8 cellular contexts compared by ENCODE assay signal in genomic region chr20:63215101-63216040, GRCh38. TPM values are rescaled to one million over a fixed set of nuclear protein-coding genes. Genes with fewer than 3 reads are reported as not detected.
DNase-seq lines count a peak whose midpoint lies in the region; ATAC-seq and TF ChIP-seq lines count a peak whose summit lies in the region.

No MANE protein-coding gene starts in this region.

- H3K27ac ChIP-seq in HCT116 (ENCODE audit: low read depth, low read length) (peak overlapping the region; percentile 87), right cardiac atrium (ENCODE audit: low read length) (peak overlapping the region; percentile 11), sigmoid colon (peak overlapping the region; percentile 78 to 84 (median 82))

- ATAC-seq in activated CD8-positive, alpha-beta memory T cell treated with anti-CD3 and anti-CD28 coated beads, Interleukin-2, amount 10 ng/mL, durations not matched to agents 7 days and 5 days: no peak
- ATAC-seq in HCT116 (peak; percentile 35), right cardiac atrium (peak in 1 of 2 donors; percentile 8)

- no peaks in the 10 kb centered on the region for H3K9me3 Mint-ChIP-seq in activated CD8-positive, alpha-beta memory T cell treated with anti-CD3 and anti-CD28 coated beads, Interleukin-2, amount 10 ng/mL, durations not matched to agents 7 days and 5 days (ENCODE audit: low read depth)
- no peaks in the 10 kb centered on the region for H3K9me3 Mint-ChIP-seq in activated naive CD4-positive, alpha-beta T cell treated with anti-CD3 and anti-CD28 coated beads, Interleukin-2, amount 50 U/mL, for 24 hours

- peaks cover 54% of the 10 kb centered on the region for H3K79me2 ChIP-seq in HCT116 (ENCODE audit: insufficient read depth, low read length)

- H3K27ac Mint-ChIP-seq in activated CD8-positive, alpha-beta memory T cell treated with anti-CD3 and anti-CD28 coated beads, Interleukin-2, amount 10 ng/mL, durations not matched to agents 7 days and 5 days: peak overlapping the region; percentile 80
- H3K27ac Mint-ChIP-seq in activated naive CD4-positive, alpha-beta T cell treated with anti-CD3 and anti-CD28 coated beads, Interleukin-2, amount 50 U/mL, for 24 hours: peak overlapping the region; percentile 88

- H3K9ac ChIP-seq in HCT116 (ENCODE audit: low read length): peak overlapping the region; percentile 98

- H3K4me1 ChIP-seq in HCT116 (ENCODE audit: control insufficient read depth in 1 of 2, insufficient read depth in 2 of 2, low read length in 2 of 2): peaks cover 14 to 21% of the 10 kb centered on the region in 2 experiments
- H3K4me1 ChIP-seq in right cardiac atrium (ENCODE audit: control insufficient read depth, insufficient read depth, low read length): peaks cover 6% of the 10 kb centered on the region
- H3K4me1 ChIP-seq in sigmoid colon: peaks cover 0 to 50% (median 48%) of the 10 kb centered on the region in 4 donors

- TF ChIP-seq RAD21 in HCT116 (IDR thresholded peaks at IDR 0.05; ENCODE audit: low read depth): peak; percentile 70

- H3K36me3 Mint-ChIP-seq in activated CD8-positive, alpha-beta memory T cell treated with anti-CD3 and anti-CD28 coated beads, Interleukin-2, amount 10 ng/mL, durations not matched to agents 7 days and 5 days: peaks cover 36% of the 10 kb centered on the region
- H3K36me3 Mint-ChIP-seq in activated naive CD4-positive, alpha-beta T cell treated with anti-CD3 and anti-CD28 coated beads, Interleukin-2, amount 50 U/mL, for 24 hours: peaks cover 20% of the 10 kb centered on the region

- H3K4me3 ChIP-seq in HCT116 (replicated peaks in 1 of 2; ENCODE audit: low read depth in 1 of 2, low read length in 2 of 2): peak overlapping the region; percentile 90 to 95
- peak overlapping the region; percentile 80 for H3K4me3 ChIP-seq in NB4 (ENCODE audit: low read depth, low read length)
- H3K4me3 ChIP-seq in right cardiac atrium (ENCODE audit: low read length): peak overlapping the region; percentile 95
- H3K4me3 ChIP-seq in sigmoid colon: peak overlapping the region; percentile 65 to 94 (median 92)

- no peaks in the 10 kb centered on the region for H3K27me3 Mint-ChIP-seq in activated CD8-positive, alpha-beta memory T cell treated with anti-CD3 and anti-CD28 coated beads, Interleukin-2, amount 10 ng/mL, durations not matched to agents 7 days and 5 days
- H3K27me3 Mint-ChIP-seq in activated naive CD4-positive, alpha-beta T cell treated with anti-CD3 and anti-CD28 coated beads, Interleukin-2, amount 50 U/mL, for 24 hours: no peaks in the 10 kb centered on the region

- H2AFZ ChIP-seq in HCT116 (ENCODE audit: low read depth, low read length, poor library complexity, severe bottlenecking): no peak overlapping the region

- RAD21 ChIA-PET in HCT116 (lab: Charles Lee; ENCODE audit: low non-redundant PET in 1 of 2, low total read pairs in 2 of 2, uncharacterized antibody in 2 of 2, unreplicated experiment in 2 of 2): interaction anchor here in 1 of 2 experiments (0.6 to 1.0 kb wide), 2 partner anchors 8 to 659 kb away, joined by 3 read pairs; no protein-coding TSS in a partner anchor

- TF ChIP-seq POLR2A in HCT116 (IDR thresholded peaks at IDR 0.05; ENCODE audit: borderline replicate concordance, extremely low read depth, insufficient read depth, insufficient read length): no peak
- no peak for TF ChIP-seq POLR2A in NB4 (IDR thresholded peaks at IDR 0.05; ENCODE audit: extremely low read depth, insufficient read length)
- no peak for TF ChIP-seq POLR2A in sigmoid colon (IDR thresholded peaks at IDR 0.05)

- H3K9me3 ChIP-seq in HCT116 (ENCODE audit: control insufficient read depth in 1 of 2, insufficient read depth in 1 of 2, low read depth in 1 of 2, low read length in 2 of 2) (no peaks in the 10 kb centered on the region), right cardiac atrium (ENCODE audit: control insufficient read depth, low read length) (no peaks in the 10 kb centered on the region), sigmoid colon (no peaks in the 10 kb centered on the region)

- intact Hi-C loops in HCT116 (cut with micrococcal nuclease): loop anchor here (1.0 kb wide), 2 partner anchors 32 to 159 kb away; no protein-coding TSS in a partner anchor
- intact Hi-C loops in right cardiac atrium (cut with DNase I): no loop called here
- intact Hi-C loops in sigmoid colon (cut with DNase I): loop anchor here (2.0 to 10.0 kb wide), 6 partner anchors 57 to 811 kb away; partner anchors contain the start of genes ARFGAP1, CABLES2, SAMD10 and SLC17A9

- peaks cover 3% of the 10 kb centered on the region; the same call in 1 of the 2 replicates for H4K20me1 ChIP-seq in HCT116 (ENCODE audit: insufficient read depth)

- CTCF ChIA-PET in activated CD8-positive, alpha-beta memory T cell treated with anti-CD3 and anti-CD28 coated beads, Interleukin-2, amount 10 ng/mL, durations not matched to agents 7 days and 5 days (lab: Charles Lee): interaction anchor here (0.6 to 5.9 kb wide), 7 partner anchors 9 to 828 kb away, joined by 3 to 52 read pairs (median 3); partner anchors contain the start of genes ARFGAP1 and BIRC7
- CTCF ChIA-PET in HCT116 (lab: Charles Lee): interaction anchor here (0.8 to 1.9 kb wide), 8 partner anchors 8 to 243 kb away, joined by 3 to 10 read pairs (median 4); no protein-coding TSS in a partner anchor

- H3K9me2 ChIP-seq in HCT116 (ENCODE audit: insufficient read depth): no peaks in the 10 kb centered on the region

- H3K36me3 ChIP-seq in HCT116 (ENCODE audit: control insufficient read depth in 1 of 2, insufficient read depth in 2 of 2, low read length in 2 of 2) (peaks cover 27 to 39% of the 10 kb centered on the region in 2 experiments; a peak in 3 of 4 replicates), sigmoid colon (peaks cover 13 to 42% (median 19%) of the 10 kb centered on the region in 4 donors)

- no peak for TF ChIP-seq EP300 in sigmoid colon (IDR thresholded peaks at IDR 0.05)

- no peaks in the 10 kb centered on the region for H3K27me3 ChIP-seq in HCT116 (ENCODE audit: insufficient read depth, low read length)
- H3K27me3 ChIP-seq in right cardiac atrium (ENCODE audit: control insufficient read depth, insufficient read depth): no peaks in the 10 kb centered on the region
- H3K27me3 ChIP-seq in sigmoid colon: no peaks in the 10 kb centered on the region

- H3K4me1 Mint-ChIP-seq in activated CD8-positive, alpha-beta memory T cell treated with anti-CD3 and anti-CD28 coated beads, Interleukin-2, amount 10 ng/mL, durations not matched to agents 7 days and 5 days: peaks cover 44% of the 10 kb centered on the region
- peaks cover 53% of the 10 kb centered on the region for H3K4me1 Mint-ChIP-seq in activated naive CD4-positive, alpha-beta T cell treated with anti-CD3 and anti-CD28 coated beads, Interleukin-2, amount 50 U/mL, for 24 hours

- TSS peak; percentile 61 for BruUV-seq in HCT116 (replicated peaks; lab: Mats Ljungman, UMichigan)

- POLR2A ChIA-PET in HCT116 (lab: Charles Lee): interaction anchor here (1.0 to 1.3 kb wide), 2 partner anchors 8 to 24 kb away, joined by 3 read pairs; no protein-coding TSS in a partner anchor

- peak overlapping the region; percentile 77 for H3K4me2 ChIP-seq in HCT116 (ENCODE audit: low read length)

- TF ChIP-seq CTCF in HCT116 (IDR thresholded peaks at IDR 0.05 in 2 of 3, conservative IDR thresholded peaks at IDR 0.05 in 1 of 3; ENCODE audit: borderline replicate concordance in 1 of 3, insufficient read depth in 1 of 3, low read depth in 2 of 3, low read length in 2 of 3): peak; percentile 49 to 70 (median 64); a peak in 5 of 6 replicates
- peak; percentile 58 for TF ChIP-seq CTCF in NB4 (IDR thresholded peaks at IDR 0.05; ENCODE audit: low read depth, low read length)
- TF ChIP-seq CTCF in sigmoid colon (IDR thresholded peaks at IDR 0.05): no peak

- H3K4me3 Mint-ChIP-seq in activated CD8-positive, alpha-beta memory T cell treated with anti-CD3 and anti-CD28 coated beads, Interleukin-2, amount 10 ng/mL, durations not matched to agents 7 days and 5 days: peak overlapping the region; percentile 86
- H3K4me3 Mint-ChIP-seq in activated naive CD4-positive, alpha-beta T cell treated with anti-CD3 and anti-CD28 coated beads, Interleukin-2, amount 50 U/mL, for 24 hours: peak overlapping the region; percentile 95

- DNase-seq in activated CD8-positive, alpha-beta memory T cell treated with anti-CD3 and anti-CD28 coated beads, Interleukin-2, amount 10 ng/mL, durations not matched to agents 7 days and 5 days: peak; percentile 50
- DNase-seq in activated CD8-positive, alpha-beta memory T cell treated with anti-CD3 and anti-CD28 coated beads for 24 hours: no peak
- DNase-seq in HCT116 (ENCODE audit: low read depth, low spot score): no peak
- DNase-seq in NB4 (ENCODE audit: low read depth): peak; percentile 67
- DNase-seq in right cardiac atrium: peak in 2 of 3 donors; percentile 46 to 53
- DNase-seq in sigmoid colon: no peak
- no peak for DNase-seq in NCI-H1930 (lab: John Stamatoyannopoulos, UW)

- 2% methylated on average over 81 of the region's 81 CpGs for WGBS in right cardiac atrium
- WGBS in sigmoid colon, 2 donors: 2 to 3% methylated on average over 81 of the region's 81 CpGs

RNA-seq across cellular contexts. Expression of gene YTHDF1, which starts 0.6 kb away (rescaled TPM):
- total RNA-seq in activated CD8-positive, alpha-beta memory T cell treated with anti-CD3 and anti-CD28 coated beads, Interleukin-2, amount 10 ng/mL, durations not matched to agents 7 days and 5 days: 10 to 100 TPM; 37.2 to 42.6 TPM
- total RNA-seq in HCT116 (2021; ENCODE audit: unreplicated experiment) (42.8 TPM), right cardiac atrium (10 to 100 TPM; 23.0 to 27.6 (median 25.2) TPM), sigmoid colon (10 to 100 TPM; 20.2 to 25.0 (median 23.4) TPM)
- polyA plus RNA-seq in HCT116 (2012): 25.1 and 25.2 TPM in 2 replicates
- polyA plus RNA-seq in right cardiac atrium (15.3 TPM), sigmoid colon (10 to 100 TPM; 15.3 to 22.5 (median 16.2) TPM)

RNA-seq across cellular contexts. Expression of gene BIRC7, which starts 20.3 kb away (rescaled TPM):
- not detected for total RNA-seq in activated CD8-positive, alpha-beta memory T cell treated with anti-CD3 and anti-CD28 coated beads, Interleukin-2, amount 10 ng/mL, durations not matched to agents 7 days and 5 days
- total RNA-seq in HCT116 (2021; ENCODE audit: unreplicated experiment): 0.96 TPM
- 0.68 and 0.84 TPM in 2 replicates for polyA plus RNA-seq in HCT116 (2012)
- total RNA-seq in right cardiac atrium: not detected
- polyA plus RNA-seq in right cardiac atrium: not detected
- 1 to 10 TPM in 1 of 4 donors, under 1 TPM in 1, not detected in 2; 0.71 to 1.2 TPM for total RNA-seq in sigmoid colon
- polyA plus RNA-seq in sigmoid colon: under 1 TPM in 2 of 3 donors, not detected in 1; 0.15 to 0.60 TPM

RNA-seq across cellular contexts. Expression of gene NKAIN4, which starts 38.9 kb away (rescaled TPM):
- not detected for total RNA-seq in activated CD8-positive, alpha-beta memory T cell treated with anti-CD3 and anti-CD28 coated beads, Interleukin-2, amount 10 ng/mL, durations not matched to agents 7 days and 5 days
- not detected for total RNA-seq in HCT116 (2021; ENCODE audit: unreplicated experiment)
- not detected in 2 replicates for polyA plus RNA-seq in HCT116 (2012)
- total RNA-seq in right cardiac atrium: not detected
- not detected for polyA plus RNA-seq in right cardiac atrium
- total RNA-seq in sigmoid colon: 1 to 10 TPM in 2 of 4 donors, under 1 TPM in 2; 0.33 to 4.4 (median 2.3) TPM
- under 1 TPM in 1 of 3 donors, not detected in 2; 0.73 TPM for polyA plus RNA-seq in sigmoid colon

RNA-seq across cellular contexts. Expression of gene ARFGAP1, which starts 57.2 kb away (rescaled TPM):
- 10 to 100 TPM; 79.6 to 90.2 TPM for total RNA-seq in activated CD8-positive, alpha-beta memory T cell treated with anti-CD3 and anti-CD28 coated beads, Interleukin-2, amount 10 ng/mL, durations not matched to agents 7 days and 5 days
- total RNA-seq in HCT116 (2021; ENCODE audit: unreplicated experiment) (94.4 TPM), right cardiac atrium (10 to 100 TPM; 39.5 to 50.7 (median 41.7) TPM), sigmoid colon (10 to 100 TPM; 20.3 to 53.7 (median 34.4) TPM)
- polyA plus RNA-seq in HCT116 (2012): 62.4 and 87.4 TPM in 2 replicates
- polyA plus RNA-seq in right cardiac atrium (36.9 TPM), sigmoid colon (100 to 1,000 TPM in 1 of 3 donors, 10 to 100 TPM in 2; 19.8 to 109 (median 24.3) TPM)

Comparison
In these comparisons a context has a peak if more than half of its experiments do, and no peak if none do; other contexts are left out.
1. DNase-seq: peak in activated CD8-positive, alpha-beta memory T cell treated with anti-CD3 and anti-CD28 coated beads, Interleukin-2, amount 10 ng/mL, durations not matched to agents 7 days and 5 days (single experiment), NB4 (single experiment) and right cardiac atrium (2 of 3); none in activated CD8-positive, alpha-beta memory T cell treated with anti-CD3 and anti-CD28 coated beads for 24 hours (single experiment), HCT116 (single experiment), sigmoid colon (single experiment) and NCI-H1930 (0 of 2).
2. H3K27ac ChIP-seq: peak in every context shown above with its lines; median percentile 87 in HCT116; 82 in sigmoid colon; 11 in right cardiac atrium.
3. CTCF ChIP-seq: peak in HCT116 (3 of 3) and NB4 (single experiment); none in sigmoid colon (0 of 4).
4. intact Hi-C loops: an anchor here in HCT116 (1.0 kb wide) and sigmoid colon (2.0 to 10.0 kb wide); none called in right cardiac atrium.
5. Peak in every context shown above with its lines, with median percentiles within 50 percentile points of each other: H3K4me3 ChIP-seq.